12 cellular contexts compared by ENCODE assay signal in the genomic region with DNA sequence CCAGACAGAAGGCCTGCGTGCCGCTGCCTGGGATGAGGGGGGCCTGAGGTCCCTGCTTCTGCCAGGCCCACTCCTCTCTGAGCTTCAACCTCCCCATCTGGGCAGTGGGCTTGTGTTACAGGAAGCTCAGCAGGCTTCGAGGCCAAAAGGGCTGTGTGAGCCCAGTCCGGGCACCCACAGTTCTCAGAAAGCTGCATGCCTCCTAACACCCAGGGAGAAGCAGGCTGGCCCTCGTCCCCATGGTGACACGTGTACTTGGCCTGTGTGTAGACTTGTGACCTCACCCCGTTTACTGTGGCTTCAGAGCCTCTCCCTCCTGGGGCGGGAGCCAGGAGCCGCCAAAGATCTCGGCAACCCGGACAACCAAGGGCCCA. TPM values are rescaled to one million over a fixed set of nuclear protein-coding genes. Genes with fewer than 3 reads are reported as not detected.
DNase-seq lines count a peak whose midpoint lies in the region; ATAC-seq and TF ChIP-seq lines count a peak whose summit lies in the region.
"Had no signal": no experiment of that assay in that cellular context is flagged by ENCODE, and none has a peak within 500 bp of the region (broad histone marks: within the 10 kb centered on the region; RNA-seq: fewer than 3 reads in every experiment).

No MANE protein-coding gene starts in this region.

- DNase-seq in DMS 273 (lab: John Stamatoyannopoulos, UW; ENCODE audit: unreplicated experiment) = peak; percentile 73
- DNase-seq in DMS 273 treated with DMSO at 0.1 percent for 48 hours (lab: John Stamatoyannopoulos, UW) = no peak
- no peak for DNase-seq in RWPE1 (ENCODE audit: low spot score)
- peak; percentile 85 for DNase-seq in right atrium auricular region (ENCODE audit: low spot score)
- DNase-seq in substantia nigra (lab: John Stamatoyannopoulos, UW) = peak in 28 of 49 donors; percentile 14 to 81 (median 38)
- DNase-seq in NCI-H345 treated with DMSO at 0.1 percent for 48 hours (lab: John Stamatoyannopoulos, UW; ENCODE audit: unreplicated experiment) = no peak
- no peak for DNase-seq in SIG-M5 (lab: John Stamatoyannopoulos, UW)
- DNase-seq: NCI-H1436 treated with DMSO at 0.1 percent for 48 hours had no signal

- TF ChIP-seq CTCF in RWPE1 (conservative IDR thresholded peaks at IDR 0.05; ENCODE audit: low read depth) (no peak), right atrium auricular region (IDR thresholded peaks at IDR 0.05) (no peak)

- H3K27ac ChIP-seq in RWPE1 (peak overlapping the region; percentile 50), right atrium auricular region (peak overlapping the region in 1 of 2 donors; percentile 7), substantia nigra (ENCODE audit: low read depth, low read length, poor library complexity, severe bottlenecking) (no peak overlapping the region)
- H3K27ac ChIP-seq: 22Rv1 had no signal

- H3K27me3 ChIP-seq in right atrium auricular region = no peaks in the 10 kb centered on the region

- POLR2A ChIA-PET in RWPE1 (lab: Yijun Ruan, JAX; ENCODE audit: low non-redundant PET) = no interaction called here

- H3K4me3 ChIP-seq in right atrium auricular region = peak overlapping the region in 1 of 2 donors; percentile 22
- H3K4me3 ChIP-seq: GM12878 had no signal

- CTCF ChIA-PET in RWPE1 (lab: Yijun Ruan, JAX) = interaction anchor here (0.6 to 0.9 kb wide), 2 partner anchors 10 to 223 kb away, joined by 3 to 7 read pairs; no protein-coding TSS in a partner anchor

- H3K9me3 ChIP-seq in right atrium auricular region = peaks cover 4 to 7% of the 10 kb centered on the region in 2 donors

- no peaks in the 10 kb centered on the region for H3K36me3 ChIP-seq in right atrium auricular region

- H3K4me1 ChIP-seq in right atrium auricular region = peaks cover 0 to 23% of the 10 kb centered on the region in 2 donors

- no peak for ATAC-seq in GM21529 (IDR thresholded peaks at IDR 0.05; ENCODE audit: unreplicated experiment)

RNA-seq across cellular contexts. Expression of a gene that starts 2.2 kb away (rescaled TPM):
- not detected for total RNA-seq in right atrium auricular region
- total RNA-seq: GM12878, WTC11 had no signal

RNA-seq across cellular contexts. Expression of a gene that starts 41.2 kb away (rescaled TPM):
- total RNA-seq in right atrium auricular region = 1 to 10 TPM; 3.8 to 4.3 TPM

Comparison
In these comparisons a context has a peak if more than half of its experiments do, and no peak if none do; other contexts are left out.
1. DNase-seq: peak in DMS 273 (single experiment), right atrium auricular region (single experiment) and substantia nigra (28 of 49); none in DMS 273 treated with DMSO at 0.1 percent for 48 hours (single experiment), RWPE1 (single experiment), NCI-H345 treated with DMSO at 0.1 percent for 48 hours (single experiment) and SIG-M5 (single experiment).